9 cellular contexts compared by ENCODE assay signal in the genomic region with DNA sequence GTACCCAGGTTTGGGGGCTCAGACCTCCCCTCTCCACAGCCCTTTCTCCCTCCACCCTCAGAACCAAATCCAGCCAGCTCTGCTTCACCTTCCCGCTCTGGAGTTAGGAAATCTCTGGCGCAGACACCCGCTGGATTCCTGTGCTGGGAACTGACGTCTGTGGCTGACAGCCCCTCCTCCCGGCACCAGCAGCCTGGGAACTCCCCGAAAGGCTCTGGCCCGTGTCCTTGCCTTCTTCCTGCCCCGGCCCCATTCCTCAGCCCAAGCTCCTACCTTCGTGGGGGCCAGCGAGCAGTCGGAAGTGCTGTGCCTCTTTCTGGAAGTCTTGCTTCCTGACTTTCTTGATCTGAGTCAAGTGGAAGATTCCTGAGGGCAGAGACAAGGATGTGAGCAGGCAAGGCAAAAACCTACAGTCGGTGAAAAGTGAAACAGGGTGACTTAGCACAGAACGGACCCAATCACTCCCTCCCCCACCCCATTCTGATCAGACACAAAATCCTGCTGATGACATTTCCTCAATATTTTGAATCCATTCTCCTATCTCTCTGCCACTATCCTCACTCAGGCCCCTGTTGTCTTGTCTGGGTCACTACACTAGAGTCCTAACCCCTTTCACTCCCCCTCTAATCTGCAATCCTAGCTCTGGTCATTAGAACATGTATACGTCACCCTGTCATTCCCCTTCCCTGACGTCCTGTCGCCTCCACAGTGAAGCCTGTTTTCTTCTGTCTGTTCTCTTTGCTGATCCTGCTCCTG. TPM values are rescaled to one million over a fixed set of nuclear protein-coding genes. Genes with fewer than 3 reads are reported as not detected.
DNase-seq lines count a peak whose midpoint lies in the region; ATAC-seq, FAIRE-seq and TF ChIP-seq lines count a peak whose summit lies in the region.
"Had no signal": no experiment of that assay in that cellular context is flagged by ENCODE, and none has a peak within 500 bp of the region (broad histone marks: within the 10 kb centered on the region; RNA-seq: fewer than 3 reads in every experiment).

No MANE protein-coding gene starts in this region.

- H3K4me1 Mint-ChIP-seq in astrocyte (ENCODE audit: low read depth, unreplicated experiment), result peaks cover 6% of the 10 kb centered on the region
- H3K4me1 Mint-ChIP-seq in CD4-positive, alpha-beta memory T cell, result peaks cover 0 to 5% (median 2%) of the 10 kb centered on the region in 4 donors

- H3K27ac Mint-ChIP-seq in astrocyte (ENCODE audit: unreplicated experiment), result peak overlapping the region; percentile 55
- H3K27ac Mint-ChIP-seq in CD4-positive, alpha-beta memory T cell, result no peak overlapping the region

- H3K36me3 ChIP-seq in astrocyte (ENCODE audit: insufficient read depth, low read length) (no peaks in the 10 kb centered on the region), heart right ventricle (no peaks in the 10 kb centered on the region), osteoblast (ENCODE audit: insufficient read depth, low read length) (no peaks in the 10 kb centered on the region)
- no peaks in the 10 kb centered on the region for H3K36me3 ChIP-seq in CD4-positive, alpha-beta memory T cell (ENCODE audit: insufficient read depth, low read length)

- H3K36me3 Mint-ChIP-seq in astrocyte (ENCODE audit: low read depth, unreplicated experiment), result no peaks in the 10 kb centered on the region
- no peaks in the 10 kb centered on the region for H3K36me3 Mint-ChIP-seq in CD4-positive, alpha-beta memory T cell

- H4K20me1 ChIP-seq in astrocyte (ENCODE audit: insufficient read depth, low read length) (no peaks in the 10 kb centered on the region), osteoblast (ENCODE audit: insufficient read depth, low read length) (no peaks in the 10 kb centered on the region)

- POLR2A ChIA-PET in CD4-positive, alpha-beta memory T cell (lab: Charles Lee; ENCODE audit: partially characterized antibody), result no interaction called here

- H3K4me3 ChIP-seq in astrocyte (ENCODE audit: insufficient read depth, low read depth, low read length) (no peak overlapping the region), heart right ventricle (peak overlapping the region in 6 of 10 donors; percentile 7 to 30 (median 22)), osteoblast (ENCODE audit: insufficient read depth, low read length) (peak overlapping the region; percentile 53)
- no peak overlapping the region for H3K4me3 ChIP-seq in CD4-positive, alpha-beta memory T cell (ENCODE audit: low read length in 2 of 2)

- no peaks in the 10 kb centered on the region for H3K9me3 Mint-ChIP-seq in astrocyte (ENCODE audit: unreplicated experiment)
- H3K9me3 Mint-ChIP-seq in CD4-positive, alpha-beta memory T cell, result no peaks in the 10 kb centered on the region

- intact Hi-C loops in heart right ventricle (cut with DNase I), result loop anchor here in 1 of 10 donors (2.0 kb wide), 1 partner anchor 22 kb away; no protein-coding TSS in a partner anchor
- intact Hi-C loops in CD4-positive, alpha-beta memory T cell (cut with micrococcal nuclease), result no loop called here

- peak overlapping the region; percentile 67 for H3K4me2 ChIP-seq in astrocyte (ENCODE audit: low read length)
- H3K4me2 ChIP-seq in osteoblast (ENCODE audit: insufficient read depth, low read length), result peak overlapping the region; percentile 73

- H2AFZ ChIP-seq in astrocyte (ENCODE audit: low read depth, low read length) (peak overlapping the region; percentile 35), osteoblast (ENCODE audit: low read length) (peak overlapping the region; percentile 64)

- H3K27ac ChIP-seq in astrocyte (ENCODE audit: low read depth, low read length), result peak overlapping the region; percentile 30
- H3K27ac ChIP-seq in heart right ventricle, result peak overlapping the region; percentile 52 to 92 (median 84)
- peak overlapping the region; percentile 94 for H3K27ac ChIP-seq in osteoblast (ENCODE audit: low read depth, low read length)
- H3K27ac ChIP-seq in CD4-positive, alpha-beta memory T cell (ENCODE audit: low read depth, low read length), result no peak overlapping the region

- H3K79me2 ChIP-seq in astrocyte (ENCODE audit: insufficient read depth, low read length) (no peaks in the 10 kb centered on the region), osteoblast (ENCODE audit: insufficient read depth, low read length) (no peaks in the 10 kb centered on the region)

- peaks cover 23% of the 10 kb centered on the region for H3K27me3 Mint-ChIP-seq in astrocyte (ENCODE audit: low read depth, unreplicated experiment)
- H3K27me3 Mint-ChIP-seq in CD4-positive, alpha-beta memory T cell, result peaks cover 7% of the 10 kb centered on the region in 2 donors

- CTCF ChIA-PET in CD4-positive, alpha-beta memory T cell (lab: Charles Lee; ENCODE audit: partially characterized antibody), result no interaction called here

- ATAC-seq in heart right ventricle (peak; percentile 89 to 97 (median 94)), GM19351 (IDR thresholded peaks at IDR 0.05; ENCODE audit: unreplicated experiment) (no peak)

- peaks cover 8% of the 10 kb centered on the region for H3K4me1 ChIP-seq in astrocyte (ENCODE audit: insufficient read depth, low read length)
- peaks cover 6 to 22% (median 20%) of the 10 kb centered on the region in 9 donors for H3K4me1 ChIP-seq in heart right ventricle
- peaks cover 27% of the 10 kb centered on the region for H3K4me1 ChIP-seq in osteoblast (ENCODE audit: insufficient read depth, low read length)
- no peaks in the 10 kb centered on the region for H3K4me1 ChIP-seq in CD4-positive, alpha-beta memory T cell (ENCODE audit: insufficient read depth, low read length)

- peak overlapping the region; percentile 62 for H3K9ac ChIP-seq in astrocyte (ENCODE audit: low read length)

- H3K4me3 Mint-ChIP-seq in astrocyte (ENCODE audit: unreplicated experiment), result no peak overlapping the region
- H3K4me3 Mint-ChIP-seq in CD4-positive, alpha-beta memory T cell, result no peak overlapping the region

- WGBS in heart right ventricle, 2 donors, result 21% methylated on average over 16 of the region's 16 CpGs

- H3K27me3 ChIP-seq in astrocyte (ENCODE audit: insufficient read depth, low read length) (no peaks in the 10 kb centered on the region), heart right ventricle (no peaks in the 10 kb centered on the region), osteoblast (ENCODE audit: insufficient read depth, low read length) (no peaks in the 10 kb centered on the region)
- H3K27me3 ChIP-seq in CD4-positive, alpha-beta memory T cell (ENCODE audit: insufficient read depth, low read length), result no peaks in the 10 kb centered on the region

- no peak for FAIRE-seq in astrocyte (lab: Jason Lieb, UNC)

- TF ChIP-seq CTCF in astrocyte (IDR thresholded peaks at IDR 0.05; ENCODE audit: insufficient read depth, low read depth, low read length) (no peak), heart right ventricle (IDR thresholded peaks at IDR 0.05) (no peak), osteoblast (IDR thresholded peaks at IDR 0.05; ENCODE audit: extremely low read depth, low read depth, low read length) (no peak)

- H3K9me3 ChIP-seq in astrocyte (ENCODE audit: insufficient read depth, low read depth, low read length) (no peaks in the 10 kb centered on the region), heart right ventricle (no peaks in the 10 kb centered on the region), osteoblast (ENCODE audit: low read depth, low read length) (no peaks in the 10 kb centered on the region)
- no peaks in the 10 kb centered on the region for H3K9me3 ChIP-seq in CD4-positive, alpha-beta memory T cell (ENCODE audit: control insufficient read depth in 1 of 2, low read length in 2 of 2)

- DNase-seq in AG08396 (ENCODE audit: low spot score) (peak; percentile 89), astrocyte (ENCODE audit: low read depth) (peak; percentile 92), heart right ventricle (peak; percentile 83 to 87), osteoblast (ENCODE audit: insufficient read length, low spot score, missing footprints) (peak; percentile 98), NCI-H1930 (lab: John Stamatoyannopoulos, UW) (no peak)
- no peak for DNase-seq in effector CD4-positive, alpha-beta T cell
- no peak for DNase-seq in CD4-positive, alpha-beta memory T cell

RNA-seq across cellular contexts. Expression of a gene that starts 34.1 kb away (rescaled TPM):
- total RNA-seq in astrocyte (not detected in 2 replicates), heart right ventricle (10 to 100 TPM in 3 of 10 donors, 1 to 10 TPM in 6, under 1 TPM in 1; 1.00 to 19.7 (median 6.7) TPM), osteoblast (under 0.01 TPM in 1 of 2 replicates, not detected in the other)
- 1 to 10 TPM; 4.0 to 8.4 TPM for polyA plus RNA-seq in heart right ventricle
- not detected for total RNA-seq in CD4-positive, alpha-beta memory T cell
- not detected for polyA plus RNA-seq in CD4-positive, alpha-beta memory T cell
- total RNA-seq: LHCN-M2 had no signal

RNA-seq across cellular contexts. Expression of a gene that starts 51.5 kb away (rescaled TPM):
- 9.8 and 10.7 TPM in 2 replicates for total RNA-seq in astrocyte
- 10 to 100 TPM in 9 of 10 donors, 1 to 10 TPM in 1; 9.0 to 14.0 (median 11.2) TPM for total RNA-seq in heart right ventricle
- polyA plus RNA-seq in heart right ventricle, result 1 to 10 TPM; 2.3 to 2.4 TPM
- total RNA-seq in osteoblast, result 32.6 and 32.7 TPM in 2 replicates
- 10 to 100 TPM; 24.6 to 25.0 TPM for total RNA-seq in CD4-positive, alpha-beta memory T cell
- 1 to 10 TPM in 1 of 2 donors, under 1 TPM in 1; 0.13 to 1.8 TPM for polyA plus RNA-seq in CD4-positive, alpha-beta memory T cell

Comparison
In these comparisons a context has a peak if more than half of its experiments do, and no peak if none do; other contexts are left out.
1. DNase-seq: peak in AG08396 (single experiment), astrocyte (single experiment), heart right ventricle (2 of 2) and osteoblast (single experiment); none in effector CD4-positive, alpha-beta T cell (single experiment), NCI-H1930 (0 of 2) and CD4-positive, alpha-beta memory T cell (0 of 5).
2. H3K4me3 ChIP-seq: peak in heart right ventricle (6 of 10) and osteoblast (single experiment); none in astrocyte (single experiment) and CD4-positive, alpha-beta memory T cell (0 of 2).